ENCODE assay signal across 33 cellular contexts in genomic region chr6:123508290-123508689, GRCh38.
DNase-seq lines count a peak whose midpoint lies in the region; ATAC-seq and TF ChIP-seq lines count a peak whose summit lies in the region.
"Had no signal": no experiment of that assay in that cellular context is flagged by ENCODE, and none has a peak within 500 bp of the region (broad histone marks: within the 10 kb centered on the region; RNA-seq: fewer than 3 reads in every experiment).

No MANE protein-coding gene starts in this region.

- H3K27me3 ChIP-seq in left ventricle myocardium inferior (ENCODE audit: low read depth), result no peaks in the 10 kb centered on the region
- no peaks in the 10 kb centered on the region for H3K27me3 ChIP-seq in right cardiac atrium (ENCODE audit: control insufficient read depth, insufficient read depth)
- no peaks in the 10 kb centered on the region for H3K27me3 ChIP-seq in parathyroid adenoma (ENCODE audit: control insufficient read depth, insufficient read depth, low read length)
- no peaks in the 10 kb centered on the region for H3K27me3 ChIP-seq in psoas muscle (ENCODE audit: insufficient read depth in 3 of 3, low read length in 2 of 3)
- H3K27me3 ChIP-seq in CD4-positive, alpha-beta T cell (ENCODE audit: control insufficient read depth, insufficient read depth, low read length), result no peaks in the 10 kb centered on the region
- H3K27me3 ChIP-seq: BE2C; BLaER1; BLaER1 treated with 17β-estradiol and CSF1 and Interleukin-3, amounts not matched to agents 10 nM and 100 nM had no signal

- no peaks in the 10 kb centered on the region for H3K79me2 ChIP-seq in parathyroid adenoma

- CTCF ChIA-PET in CD4-positive, alpha-beta T cell (lab: Charles Lee), result no interaction called here

- no peak for ATAC-seq in Right ventricle myocardium inferior
- peak; percentile 52 for ATAC-seq in left ventricle myocardium superior
- ATAC-seq in right cardiac atrium, result no peak
- ATAC-seq in psoas muscle, result no peak
- ATAC-seq in CD4-positive, alpha-beta T cell (ENCODE audit: poor library complexity), result no peak
- ATAC-seq: A549; CD8-positive, alpha-beta T cell had no signal

- no peaks in the 10 kb centered on the region for H3K27me3 Mint-ChIP-seq in CD4-positive, alpha-beta T cell
- H3K27me3 Mint-ChIP-seq: B cell; CD4-positive, alpha-beta memory T cell; CD4-positive, CD25-positive, alpha-beta regulatory T cell; CD8-positive, alpha-beta memory T cell had no signal

- no peak overlapping the region for H3K4me3 Mint-ChIP-seq in CD4-positive, alpha-beta T cell
- H3K4me3 Mint-ChIP-seq: B cell; CD14-positive monocyte; CD4-positive, alpha-beta memory T cell; CD4-positive, CD25-positive, alpha-beta regulatory T cell; CD8-positive, alpha-beta memory T cell; CD8-positive, alpha-beta T cell had no signal

- no peak overlapping the region for H3K9ac ChIP-seq in parathyroid adenoma
- H3K9ac ChIP-seq: BLaER1; BLaER1 treated with 17β-estradiol and CSF1 and Interleukin-3, amounts not matched to agents 10 nM and 100 nM had no signal

- intact Hi-C loops in left ventricle myocardium inferior (cut with micrococcal nuclease) (no loop called here), Right ventricle myocardium inferior (cut with DNase I) (no loop called here), left ventricle myocardium superior (cut with micrococcal nuclease) (no loop called here), right cardiac atrium (cut with DNase I) (no loop called here), psoas muscle (cut with DNase I) (no loop called here)
- intact Hi-C loops in CD4-positive, alpha-beta T cell (cut with DNase I, micrococcal nuclease), result no loop called here

- H3K27ac ChIP-seq in left ventricle myocardium inferior (replicated peaks) (peak overlapping the region; percentile 17), right cardiac atrium (ENCODE audit: low read length) (no peak overlapping the region), parathyroid adenoma (no peak overlapping the region), psoas muscle (peak overlapping the region; percentile 54)
- no peak overlapping the region for H3K27ac ChIP-seq in CD4-positive, alpha-beta T cell (ENCODE audit: low read depth, low read length)
- H3K27ac ChIP-seq: 22Rv1; A549; BLaER1; BLaER1 treated with 17β-estradiol and CSF1 and Interleukin-3, amounts not matched to agents 10 nM and 100 nM; C4-2B had no signal

- no peaks in the 10 kb centered on the region for H3K9me3 Mint-ChIP-seq in CD4-positive, alpha-beta T cell

- H3K4me2 ChIP-seq in parathyroid adenoma (ENCODE audit: low read length), result no peak overlapping the region
- H3K4me2 ChIP-seq: A549; BLaER1; BLaER1 treated with 17β-estradiol and CSF1 and Interleukin-3, amounts not matched to agents 10 nM and 100 nM had no signal

- H3K4me3 ChIP-seq in left ventricle myocardium inferior, result no peak overlapping the region
- no peak overlapping the region for H3K4me3 ChIP-seq in right cardiac atrium (ENCODE audit: low read length)
- no peak overlapping the region for H3K4me3 ChIP-seq in parathyroid adenoma (ENCODE audit: low read depth, low read length)
- no peak overlapping the region for H3K4me3 ChIP-seq in psoas muscle
- H3K4me3 ChIP-seq: A549; BLaER1; BLaER1 treated with 17β-estradiol and CSF1 and Interleukin-3, amounts not matched to agents 10 nM and 100 nM had no signal

- H3K9me3 ChIP-seq in left ventricle myocardium inferior (replicated peaks) (no peaks in the 10 kb centered on the region), right cardiac atrium (ENCODE audit: control insufficient read depth, low read length) (no peaks in the 10 kb centered on the region), parathyroid adenoma (ENCODE audit: control insufficient read depth, low read length) (no peaks in the 10 kb centered on the region), psoas muscle (no peaks in the 10 kb centered on the region)
- no peaks in the 10 kb centered on the region for H3K9me3 ChIP-seq in CD4-positive, alpha-beta T cell (ENCODE audit: control insufficient read depth, low read length)
- H3K9me3 ChIP-seq: A549; BE2C; BLaER1; BLaER1 treated with 17β-estradiol and CSF1 and Interleukin-3, amounts not matched to agents 10 nM and 100 nM; Caco-2 had no signal

- 44% methylated on average over 2 of the region's 2 CpGs for WGBS in right cardiac atrium
- WGBS in psoas muscle, 3 donors, result 40 to 69% (median 67%) methylated on average over 2 of the region's 2 CpGs

- TF ChIP-seq CTCF in left ventricle myocardium inferior (IDR thresholded peaks at IDR 0.05; ENCODE audit: borderline replicate concordance) (no peak), parathyroid adenoma (IDR thresholded peaks at IDR 0.05) (no peak), psoas muscle (IDR thresholded peaks at IDR 0.05) (no peak)
- no peak for TF ChIP-seq CTCF in CD4-positive, alpha-beta T cell (IDR thresholded peaks at IDR 0.05)

- H3K4me1 ChIP-seq in left ventricle myocardium inferior (peaks cover 5% of the 10 kb centered on the region), right cardiac atrium (ENCODE audit: control insufficient read depth, insufficient read depth, low read length) (no peaks in the 10 kb centered on the region), parathyroid adenoma (peaks cover 2% of the 10 kb centered on the region), psoas muscle (peaks cover 9% of the 10 kb centered on the region)
- H3K4me1 ChIP-seq: A549; BE2C; BLaER1; BLaER1 treated with 17β-estradiol and CSF1 and Interleukin-3, amounts not matched to agents 10 nM and 100 nM; Caco-2 had no signal

- peak overlapping the region; percentile 18 for H2AFZ ChIP-seq in parathyroid adenoma

- POLR2A ChIA-PET in CD4-positive, alpha-beta T cell (lab: Charles Lee), result no interaction called here

- no peak for DNase-seq in left ventricle myocardium inferior
- DNase-seq in Right ventricle myocardium inferior (ENCODE audit: missing footprints), result no peak
- no peak for DNase-seq in left ventricle myocardium superior
- DNase-seq in right cardiac atrium, result no peak
- DNase-seq in psoas muscle, result no peak
- no peak for DNase-seq in 8988T
- no peak for DNase-seq in CD4-positive, alpha-beta T cell
- DNase-seq: ACHN; AML-193; BE2C; C1 segment of cervical spinal cord; Caco-2; Calu3; CD4-positive, alpha-beta memory T cell; CD4-positive, CD25-positive, alpha-beta regulatory T cell; CD8-positive, alpha-beta memory T cell; CD8-positive, alpha-beta T cell; COR-L47; DMS 273 treated with DMSO at 0.1 percent for 48 hours; DMS153; DMS53; DMS79; DMS79 treated with DMSO at 0.1 percent for 48 hours; DND-41; EL had no signal

- no peaks in the 10 kb centered on the region for H3K36me3 Mint-ChIP-seq in CD4-positive, alpha-beta T cell (ENCODE audit: low read depth)
- H3K36me3 Mint-ChIP-seq: CD14-positive monocyte; CD4-positive, alpha-beta memory T cell; CD4-positive, CD25-positive, alpha-beta regulatory T cell; CD8-positive, alpha-beta memory T cell; CD8-positive, alpha-beta T cell had no signal

- H3K27ac Mint-ChIP-seq in CD4-positive, alpha-beta T cell, result no peak overlapping the region
- H3K27ac Mint-ChIP-seq: B cell; CD14-positive monocyte; CD4-positive, CD25-positive, alpha-beta regulatory T cell; CD8-positive, alpha-beta memory T cell; CD8-positive, alpha-beta T cell had no signal

- H3K36me3 ChIP-seq in left ventricle myocardium inferior (no peaks in the 10 kb centered on the region), parathyroid adenoma (ENCODE audit: control insufficient read depth, insufficient read depth, low read length) (no peaks in the 10 kb centered on the region), psoas muscle (ENCODE audit: insufficient read depth in 1 of 2, low read depth in 1 of 2) (peaks cover 0 to 72% of the 10 kb centered on the region in 2 donors)
- H3K36me3 ChIP-seq: BE2C; BLaER1; BLaER1 treated with 17β-estradiol and CSF1 and Interleukin-3, amounts not matched to agents 10 nM and 100 nM had no signal

- no peaks in the 10 kb centered on the region for H3K4me1 Mint-ChIP-seq in CD4-positive, alpha-beta T cell (ENCODE audit: low read depth)
- H3K4me1 Mint-ChIP-seq: B cell; CD14-positive monocyte; CD4-positive, alpha-beta memory T cell; CD4-positive, CD25-positive, alpha-beta regulatory T cell; CD8-positive, alpha-beta memory T cell had no signal

Comparison
In these comparisons a context has a peak if more than half of its experiments do, and no peak if none do; other contexts are left out.
1. H3K27ac ChIP-seq: peak in left ventricle myocardium inferior (single experiment) and psoas muscle (single experiment); none in right cardiac atrium (single experiment), parathyroid adenoma (single experiment) and CD4-positive, alpha-beta T cell (single experiment).